Comparison of ENCODE assay signal across 11 cellular contexts in genomic region chr19:6531956-6532243, GRCh38. TPM values are rescaled to one million over a fixed set of nuclear protein-coding genes. Genes with fewer than 3 reads are reported as not detected.
A peak's percentile ranks its signal among the peaks of the same experiment; 100 is the strongest.
DNase-seq lines count a peak whose midpoint lies in the region; ATAC-seq, FAIRE-seq and TF ChIP-seq lines count a peak whose summit lies in the region.
"Had no signal": no experiment of that assay in that cellular context is flagged by ENCODE, and none has a peak within 500 bp of the region (broad histone marks: within the 10 kb centered on the region; RNA-seq: fewer than 3 reads in every experiment).

No MANE protein-coding gene starts in this region.

- FAIRE-seq in bronchial epithelial cell (lab: Jason Lieb, UNC) = no peak

- peaks cover 63% of the 10 kb centered on the region for H3K4me1 ChIP-seq in DOHH2 (ENCODE audit: control insufficient read depth, low read length)

- H3F3A ChIP-seq in DOHH2 (ENCODE audit: control insufficient read depth, insufficient read depth) (peaks cover 43% of the 10 kb centered on the region), neural cell (ENCODE audit: insufficient read depth, low read length, poor library complexity, severe bottlenecking) (no peaks in the 10 kb centered on the region)

- no peak for TF ChIP-seq CTCF in DOHH2 (IDR thresholded peaks at IDR 0.05; ENCODE audit: low read depth, low read length, poor library complexity, severe bottlenecking)
- TF ChIP-seq CTCF in LNCaP clone FGC (IDR thresholded peaks at IDR 0.05; ENCODE audit: control insufficient read depth, extremely low read depth, insufficient read depth) = no peak
- no peak for TF ChIP-seq CTCF in bronchial epithelial cell (IDR thresholded peaks at IDR 0.05; ENCODE audit: insufficient read depth, low read length, severe bottlenecking)
- TF ChIP-seq CTCF in neural cell (IDR thresholded peaks at IDR 0.05; ENCODE audit: poor library complexity, severe bottlenecking) = no peak

- TF ChIP-seq RAD21 in neural cell (conservative IDR thresholded peaks at IDR 0.05) = no peak

- H3K4me3 ChIP-seq in DOHH2 (ENCODE audit: low read length) (peak overlapping the region; percentile 94), LNCaP clone FGC (ENCODE audit: low read depth, low read length) (peak overlapping the region; percentile 70), bronchial epithelial cell (ENCODE audit: low read depth, low read length) (peak overlapping the region; percentile 62), neural cell (ENCODE audit: low read length) (peak overlapping the region; percentile 85)

- DNase-seq in LNCaP clone FGC (ENCODE audit: low read depth) = no peak
- no peak for DNase-seq in bronchial epithelial cell (ENCODE audit: low read depth)
- DNase-seq in anterior cingulate cortex (lab: John Stamatoyannopoulos, UW) = no peak
- no peak for DNase-seq in NCI-H128 (lab: John Stamatoyannopoulos, UW; ENCODE audit: unreplicated experiment)
- no peak for DNase-seq in DMS114 treated with DMSO at 0.1 percent for 48 hours (lab: John Stamatoyannopoulos, UW; ENCODE audit: unreplicated experiment)
- DNase-seq: KBM-7, left colon, SW 1271 had no signal

- no peaks in the 10 kb centered on the region for H3K27me3 ChIP-seq in DOHH2 (ENCODE audit: control insufficient read depth, low read length)
- H3K27me3 ChIP-seq in bronchial epithelial cell (ENCODE audit: control insufficient read depth, insufficient read depth, low read length) = no peaks in the 10 kb centered on the region
- peaks cover 33% of the 10 kb centered on the region for H3K27me3 ChIP-seq in neural cell (ENCODE audit: insufficient read depth, low read depth, low read length)

- H3K27ac ChIP-seq in DOHH2 (ENCODE audit: low read depth, low read length) (peak overlapping the region; percentile 93), neural cell (ENCODE audit: low read length) (no peak overlapping the region)

- no peak overlapping the region for H2AFZ ChIP-seq in neural cell (ENCODE audit: low read depth, low read length)

- H3K36me3 ChIP-seq in DOHH2 (ENCODE audit: control insufficient read depth, low read length) (peaks cover 48% of the 10 kb centered on the region), bronchial epithelial cell (ENCODE audit: control insufficient read depth, insufficient read depth, low read length) (no peaks in the 10 kb centered on the region), neural cell (ENCODE audit: insufficient read depth, low read length) (no peaks in the 10 kb centered on the region)

- H3K79me2 ChIP-seq in DOHH2 (ENCODE audit: control insufficient read depth, low read length) (peaks cover 51% of the 10 kb centered on the region), neural cell (replicated peaks; ENCODE audit: insufficient read depth, low read length) (no peaks in the 10 kb centered on the region)

- H4K20me1 ChIP-seq in DOHH2 (ENCODE audit: control insufficient read depth, insufficient read depth, low read depth, low read length) (peaks cover 9% of the 10 kb centered on the region; the same call in 1 of the 2 replicates), neural cell (ENCODE audit: insufficient read depth) (no peaks in the 10 kb centered on the region)

- H3K9me2 ChIP-seq in DOHH2 (replicated peaks; ENCODE audit: control insufficient read depth, low read length) (no peaks in the 10 kb centered on the region), neural cell (ENCODE audit: insufficient read depth, low read length) (no peaks in the 10 kb centered on the region)

- ATAC-seq in HG03378 (IDR thresholded peaks at IDR 0.05; ENCODE audit: unreplicated experiment) = no peak

- H3K4me2 ChIP-seq in DOHH2 (ENCODE audit: low read length) = peak overlapping the region; percentile 87
- no peak overlapping the region for H3K4me2 ChIP-seq in neural cell (ENCODE audit: low read length)

- no peak for TF ChIP-seq EP300 in neural cell (conservative IDR thresholded peaks at IDR 0.05; ENCODE audit: poor library complexity, severe bottlenecking)

- H3K9me3 ChIP-seq in DOHH2 (ENCODE audit: control insufficient read depth, insufficient read depth, low read length) (no peaks in the 10 kb centered on the region), neural cell (ENCODE audit: low read length) (no peaks in the 10 kb centered on the region)

- H3K9ac ChIP-seq in neural cell (ENCODE audit: low read length) = peak overlapping the region; percentile 78

TF ChIP-seq in neural cell, 6 proteins besides CTCF, POLR2A, EP300 and RAD21:
- no peak for TF ChIP-seq SMC3 (conservative IDR thresholded peaks at IDR 0.05; ENCODE audit: poor library complexity)
- TF ChIP-seq MXI1 (conservative IDR thresholded peaks at IDR 0.05; ENCODE audit: poor library complexity, severe bottlenecking) = no peak
- TF ChIP-seq POLR2AphosphoS5 (IDR thresholded peaks at IDR 0.05) = no peak
- TF ChIP-seq EZH2 (IDR thresholded peaks at IDR 0.05; ENCODE audit: borderline replicate concordance, insufficient read depth, low read length, poor library complexity, severe bottlenecking) = no peak
- TF ChIP-seq, protein P1, sequence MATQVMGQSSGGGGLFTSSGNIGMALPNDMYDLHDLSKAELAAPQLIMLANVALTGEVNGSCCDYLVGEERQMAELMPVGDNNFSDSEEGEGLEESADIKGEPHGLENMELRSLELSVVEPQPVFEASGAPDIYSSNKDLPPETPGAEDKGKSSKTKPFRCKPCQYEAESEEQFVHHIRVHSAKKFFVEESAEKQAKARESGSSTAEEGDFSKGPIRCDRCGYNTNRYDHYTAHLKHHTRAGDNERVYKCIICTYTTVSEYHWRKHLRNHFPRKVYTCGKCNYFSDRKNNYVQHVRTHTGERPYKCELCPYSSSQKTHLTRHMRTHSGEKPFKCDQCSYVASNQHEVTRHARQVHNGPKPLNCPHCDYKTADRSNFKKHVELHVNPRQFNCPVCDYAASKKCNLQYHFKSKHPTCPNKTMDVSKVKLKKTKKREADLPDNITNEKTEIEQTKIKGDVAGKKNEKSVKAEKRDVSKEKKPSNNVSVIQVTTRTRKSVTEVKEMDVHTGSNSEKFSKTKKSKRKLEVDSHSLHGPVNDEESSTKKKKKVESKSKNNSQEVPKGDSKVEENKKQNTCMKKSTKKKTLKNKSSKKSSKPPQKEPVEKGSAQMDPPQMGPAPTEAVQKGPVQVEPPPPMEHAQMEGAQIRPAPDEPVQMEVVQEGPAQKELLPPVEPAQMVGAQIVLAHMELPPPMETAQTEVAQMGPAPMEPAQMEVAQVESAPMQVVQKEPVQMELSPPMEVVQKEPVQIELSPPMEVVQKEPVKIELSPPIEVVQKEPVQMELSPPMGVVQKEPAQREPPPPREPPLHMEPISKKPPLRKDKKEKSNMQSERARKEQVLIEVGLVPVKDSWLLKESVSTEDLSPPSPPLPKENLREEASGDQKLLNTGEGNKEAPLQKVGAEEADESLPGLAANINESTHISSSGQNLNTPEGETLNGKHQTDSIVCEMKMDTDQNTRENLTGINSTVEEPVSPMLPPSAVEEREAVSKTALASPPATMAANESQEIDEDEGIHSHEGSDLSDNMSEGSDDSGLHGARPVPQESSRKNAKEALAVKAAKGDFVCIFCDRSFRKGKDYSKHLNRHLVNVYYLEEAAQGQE (IDR thresholded peaks at IDR 0.05; ENCODE audit: borderline replicate concordance) = no peak
- no peak for TF ChIP-seq TAF1 (IDR thresholded peaks at IDR 0.05; ENCODE audit: low read depth)

RNA-seq across cellular contexts. Expression of gene TNFSF9, which starts 1.1 kb away (rescaled TPM):
- 4.6 and 5.5 TPM in 2 replicates for total RNA-seq in bronchial epithelial cell
- 0.86 and 1.3 TPM in 2 replicates for polyA plus RNA-seq in neural cell
- polyA minus RNA-seq in neural cell = 1.9 and 2.3 TPM in 2 replicates

RNA-seq across cellular contexts. Expression of gene TUBB4A, which starts 29.8 kb away (rescaled TPM):
- total RNA-seq in bronchial epithelial cell = not detected in 2 replicates
- polyA plus RNA-seq in neural cell = 17.8 and 25.9 TPM in 2 replicates
- polyA minus RNA-seq in neural cell = 69.4 and 75.8 TPM in 2 replicates

RNA-seq across cellular contexts. Expression of gene DENND1C, which starts 50.3 kb away (rescaled TPM):
- total RNA-seq in bronchial epithelial cell = under 0.01 TPM in 1 of 2 replicates, not detected in the other
- 0.17 TPM in 1 of 2 replicates, not detected in the other for polyA plus RNA-seq in neural cell
- not detected in 2 replicates for polyA minus RNA-seq in neural cell

RNA-seq across cellular contexts. Expression of gene CD70, which starts 59.0 kb away (rescaled TPM):
- total RNA-seq in bronchial epithelial cell = not detected in 2 replicates
- not detected in 2 replicates for polyA plus RNA-seq in neural cell
- polyA minus RNA-seq in neural cell = not detected in 2 replicates
